Comparison of ENCODE assay signal across 25 cellular contexts in genomic region chr12:1794440-1795090, GRCh38. TPM values are rescaled to one million over a fixed set of nuclear protein-coding genes. Genes with fewer than 3 reads are reported as not detected.
A peak's percentile ranks its signal among the peaks of the same experiment; 100 is the strongest.
DNase-seq lines count a peak whose midpoint lies in the region; ATAC-seq and TF ChIP-seq lines count a peak whose summit lies in the region.
"Had no signal": no experiment of that assay in that cellular context is flagged by ENCODE, and none has a peak within 500 bp of the region (broad histone marks: within the 10 kb centered on the region; RNA-seq: fewer than 3 reads in every experiment).

No MANE protein-coding gene starts in this region.

- peak overlapping the region; percentile 54 for H3K27ac Mint-ChIP-seq in neural crest cell (ENCODE audit: unreplicated experiment)
- H3K27ac Mint-ChIP-seq: activated CD4-positive, alpha-beta memory T cell treated with anti-CD3 and anti-CD28 coated beads, Interleukin-2, amount 10 ng/mL, durations not matched to agents 7 days and 5 days; stimulated activated memory B cell treated with anti-CD40 and anti-IgM and Interleukin-4, amounts not matched to agents 10 μg/mL and 1 μg/mL and 100 μg/mL, for 72 hours had no signal

- H3K9me3 Mint-ChIP-seq in neural crest cell = no peaks in the 10 kb centered on the region
- H3K9me3 Mint-ChIP-seq: activated CD4-positive, alpha-beta memory T cell treated with anti-CD3 and anti-CD28 coated beads, Interleukin-2, amount 10 ng/mL, durations not matched to agents 7 days and 5 days; IgD-negative memory B cell; stimulated activated memory B cell treated with anti-CD40 and anti-IgM and Interleukin-4, amounts not matched to agents 10 μg/mL and 1 μg/mL and 100 μg/mL, for 72 hours had no signal

- no peaks in the 10 kb centered on the region for H3K27me3 ChIP-seq in right cardiac atrium (ENCODE audit: control insufficient read depth, insufficient read depth)
- H3K27me3 ChIP-seq: brain microvascular endothelial cell had no signal

- H3K9me3 ChIP-seq in right cardiac atrium (ENCODE audit: control insufficient read depth, low read length) = no peaks in the 10 kb centered on the region
- H3K9me3 ChIP-seq: HAP-1, lower lobe of right lung had no signal

- no peaks in the 10 kb centered on the region for H3K36me3 Mint-ChIP-seq in neural crest cell (ENCODE audit: low read depth)
- H3K36me3 Mint-ChIP-seq: IgD-negative memory B cell; stimulated activated memory B cell treated with anti-CD40 and anti-IgM and Interleukin-4, amounts not matched to agents 10 μg/mL and 1 μg/mL and 100 μg/mL, for 72 hours had no signal

- H3K27ac ChIP-seq in right cardiac atrium (ENCODE audit: low read length) (peak overlapping the region; percentile 31), coronary artery (no peak overlapping the region)
- H3K27ac ChIP-seq: brain microvascular endothelial cell had no signal

- WGBS in right cardiac atrium = 77% methylated on average over 15 of the region's 15 CpGs

- DNase-seq in right cardiac atrium (no peak), left cardiac atrium (no peak), coronary artery (ENCODE audit: low spot score) (peak; percentile 60), neural crest cell (ENCODE audit: low read depth, low spot score) (no peak), Kasumi-1 (lab: John Stamatoyannopoulos, UW) (no peak)
- no peak for DNase-seq in effector CD4-positive, alpha-beta T cell
- DNase-seq: activated CD4-positive, CD25-positive, alpha-beta regulatory T cell; activated effector memory CD4-positive, alpha-beta T cell treated with anti-CD3 and anti-CD28 coated beads, Interleukin-2, amount 50 U/mL, for 16 hours; activated T-cell treated with anti-CD3 and anti-CD28 coated beads for 4 hours; brain microvascular endothelial cell; CD4-positive, alpha-beta memory T cell; DMS 273 treated with DMSO at 0.1 percent for 48 hours; lower lobe of right lung; NCI-H1105; NCI-H2029 treated with DMSO at 0.1 percent for 48 hours; NCI-H226; NCI-H774; stimulated activated CD4-positive, alpha-beta T cell treated with anti-CD3 and anti-CD28 coated beads, Interleukin-2, amount 100 ng/mL, for 48 hours had no signal

- no peaks in the 10 kb centered on the region for H3K27me3 Mint-ChIP-seq in neural crest cell (ENCODE audit: low read depth)
- H3K27me3 Mint-ChIP-seq: activated CD4-positive, alpha-beta memory T cell treated with anti-CD3 and anti-CD28 coated beads, Interleukin-2, amount 10 ng/mL, durations not matched to agents 7 days and 5 days; CD4-positive, alpha-beta memory T cell; IgD-negative memory B cell; stimulated activated memory B cell treated with anti-CD40 and anti-IgM and Interleukin-4, amounts not matched to agents 10 μg/mL and 1 μg/mL and 100 μg/mL, for 72 hours had no signal

- TF ChIP-seq CTCF in coronary artery (IDR thresholded peaks at IDR 0.05) (no peak), neural crest cell (conservative IDR thresholded peaks at IDR 0.05) (no peak)

- peaks cover 12% of the 10 kb centered on the region for H3K4me1 Mint-ChIP-seq in neural crest cell

- intact Hi-C loops in right cardiac atrium (cut with DNase I) (loop anchor here in 1 of 4 donors (2.0 kb wide), 1 partner anchor 142 kb away; no protein-coding TSS in a partner anchor), left cardiac atrium (cut with DNase I) (loop anchor here (5.0 to 10.0 kb wide), 2 partner anchors 142 to 240 kb away; no protein-coding TSS in a partner anchor)

- no peak for ATAC-seq in right cardiac atrium
- no peak for ATAC-seq in left cardiac atrium
- ATAC-seq in HG02981 (IDR thresholded peaks at IDR 0.05; ENCODE audit: unreplicated experiment) = no peak
- ATAC-seq: lower lobe of right lung; stimulated activated memory B cell treated with anti-CD40 and anti-IgM and Interleukin-4, amounts not matched to agents 10 μg/mL and 1 μg/mL and 100 μg/mL, for 72 hours had no signal

- no peaks in the 10 kb centered on the region for H3K4me1 ChIP-seq in right cardiac atrium (ENCODE audit: control insufficient read depth, insufficient read depth, low read length)

- no peak overlapping the region for H3K4me3 Mint-ChIP-seq in neural crest cell
- H3K4me3 Mint-ChIP-seq: activated CD4-positive, alpha-beta memory T cell treated with anti-CD3 and anti-CD28 coated beads, Interleukin-2, amount 10 ng/mL, durations not matched to agents 7 days and 5 days; stimulated activated memory B cell treated with anti-CD40 and anti-IgM and Interleukin-4, amounts not matched to agents 10 μg/mL and 1 μg/mL and 100 μg/mL, for 72 hours had no signal

- H3K4me3 ChIP-seq in right cardiac atrium (ENCODE audit: low read length) = no peak overlapping the region
- H3K4me3 ChIP-seq in coronary artery = no peak overlapping the region
- H3K4me3 ChIP-seq: HAP-1, lower lobe of right lung had no signal

RNA-seq across cellular contexts. Expression of gene LRTM2, which starts 25.8 kb away (rescaled TPM):
- not detected for total RNA-seq in right cardiac atrium
- polyA plus RNA-seq in right cardiac atrium = not detected
- not detected for total RNA-seq in left cardiac atrium
- total RNA-seq in neural crest cell = 0.19 TPM in 1 of 2 replicates, not detected in the other
- total RNA-seq: activated CD4-positive, alpha-beta memory T cell treated with anti-CD3 and anti-CD28 coated beads, Interleukin-2, amount 10 ng/mL, durations not matched to agents 7 days and 5 days; CD4-positive, alpha-beta memory T cell; fibroblast of lung; kidney; lower lobe of right lung had no signal
- polyA plus RNA-seq: CD4-positive, alpha-beta memory T cell; fibroblast of lung; IgD-negative memory B cell had no signal
